1 cellular context compared by ENCODE assay signal in the genomic region with DNA sequence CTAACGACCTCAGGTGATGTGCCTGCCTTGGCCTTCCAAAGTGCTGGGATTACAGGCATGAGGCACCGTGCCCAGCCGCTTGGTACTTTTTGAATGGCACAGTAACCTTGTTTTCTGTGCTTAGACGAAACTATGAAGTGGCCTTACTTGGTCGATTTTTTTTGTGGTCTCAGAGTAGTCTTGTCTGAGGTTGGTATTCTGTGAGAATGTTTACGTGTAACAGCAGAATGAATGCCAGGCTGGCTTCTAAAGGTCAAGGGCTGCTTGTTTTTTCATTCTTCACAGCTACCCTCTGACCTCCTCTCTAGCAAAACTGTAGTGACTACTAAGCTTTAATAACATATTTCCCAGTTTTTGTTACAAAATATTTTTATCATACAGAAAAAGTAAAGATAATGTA.
TF ChIP-seq lines count a peak whose summit lies in the region.

No MANE protein-coding gene starts in this region.

TF ChIP-seq in HepG2, 621 proteins besides CTCF, POLR2A, EP300 and RAD21 (continued from another document):
- 0 out of 2 replicates have a peak, but pooled peaks have one; percentile 31 for TF ChIP-seq PPARG (CRISPR knock-in tag; conservative IDR thresholded peaks at IDR 0.05)
- TF ChIP-seq, protein P1, sequence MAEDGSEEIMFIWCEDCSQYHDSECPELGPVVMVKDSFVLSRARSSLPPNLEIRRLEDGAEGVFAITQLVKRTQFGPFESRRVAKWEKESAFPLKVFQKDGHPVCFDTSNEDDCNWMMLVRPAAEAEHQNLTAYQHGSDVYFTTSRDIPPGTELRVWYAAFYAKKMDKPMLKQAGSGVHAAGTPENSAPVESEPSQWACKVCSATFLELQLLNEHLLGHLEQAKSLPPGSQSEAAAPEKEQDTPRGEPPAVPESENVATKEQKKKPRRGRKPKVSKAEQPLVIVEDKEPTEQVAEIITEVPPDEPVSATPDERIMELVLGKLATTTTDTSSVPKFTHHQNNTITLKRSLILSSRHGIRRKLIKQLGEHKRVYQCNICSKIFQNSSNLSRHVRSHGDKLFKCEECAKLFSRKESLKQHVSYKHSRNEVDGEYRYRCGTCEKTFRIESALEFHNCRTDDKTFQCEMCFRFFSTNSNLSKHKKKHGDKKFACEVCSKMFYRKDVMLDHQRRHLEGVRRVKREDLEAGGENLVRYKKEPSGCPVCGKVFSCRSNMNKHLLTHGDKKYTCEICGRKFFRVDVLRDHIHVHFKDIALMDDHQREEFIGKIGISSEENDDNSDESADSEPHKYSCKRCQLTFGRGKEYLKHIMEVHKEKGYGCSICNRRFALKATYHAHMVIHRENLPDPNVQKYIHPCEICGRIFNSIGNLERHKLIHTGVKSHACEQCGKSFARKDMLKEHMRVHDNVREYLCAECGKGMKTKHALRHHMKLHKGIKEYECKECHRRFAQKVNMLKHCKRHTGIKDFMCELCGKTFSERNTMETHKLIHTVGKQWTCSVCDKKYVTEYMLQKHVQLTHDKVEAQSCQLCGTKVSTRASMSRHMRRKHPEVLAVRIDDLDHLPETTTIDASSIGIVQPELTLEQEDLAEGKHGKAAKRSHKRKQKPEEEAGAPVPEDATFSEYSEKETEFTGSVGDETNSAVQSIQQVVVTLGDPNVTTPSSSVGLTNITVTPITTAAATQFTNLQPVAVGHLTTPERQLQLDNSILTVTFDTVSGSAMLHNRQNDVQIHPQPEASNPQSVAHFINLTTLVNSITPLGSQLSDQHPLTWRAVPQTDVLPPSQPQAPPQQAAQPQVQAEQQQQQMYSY (CRISPR knock-in tag; IDR thresholded peaks at IDR 0.05), result no peak
- TF ChIP-seq POGZ (CRISPR knock-in tag; IDR thresholded peaks at IDR 0.05), result peak; percentile 55; the same call in 1 of the 2 replicates
- TF ChIP-seq MYNN (CRISPR knock-in tag; IDR thresholded peaks at IDR 0.05; ENCODE audit: low read depth), result no peak
- TF ChIP-seq SPEN (CRISPR knock-in tag; IDR thresholded peaks at IDR 0.05; ENCODE audit: low read depth), result no peak
- no peak for TF ChIP-seq ZNF713 (CRISPR knock-in tag; IDR thresholded peaks at IDR 0.05)
- no peak for TF ChIP-seq PHF21A (CRISPR knock-in tag; IDR thresholded peaks at IDR 0.05)
- TF ChIP-seq NCOA2 (CRISPR knock-in tag; IDR thresholded peaks at IDR 0.05), result 0 out of 2 replicates have a peak, but pooled peaks have one; percentile 10
- no peak for TF ChIP-seq SRSF1 (optimal IDR thresholded peaks at IDR 0.05; ENCODE audit: low read depth, low read length)
- TF ChIP-seq, protein P2, sequence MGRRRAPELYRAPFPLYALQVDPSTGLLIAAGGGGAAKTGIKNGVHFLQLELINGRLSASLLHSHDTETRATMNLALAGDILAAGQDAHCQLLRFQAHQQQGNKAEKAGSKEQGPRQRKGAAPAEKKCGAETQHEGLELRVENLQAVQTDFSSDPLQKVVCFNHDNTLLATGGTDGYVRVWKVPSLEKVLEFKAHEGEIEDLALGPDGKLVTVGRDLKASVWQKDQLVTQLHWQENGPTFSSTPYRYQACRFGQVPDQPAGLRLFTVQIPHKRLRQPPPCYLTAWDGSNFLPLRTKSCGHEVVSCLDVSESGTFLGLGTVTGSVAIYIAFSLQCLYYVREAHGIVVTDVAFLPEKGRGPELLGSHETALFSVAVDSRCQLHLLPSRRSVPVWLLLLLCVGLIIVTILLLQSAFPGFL (CRISPR knock-in tag; IDR thresholded peaks at IDR 0.05), result no peak
- no peak for TF ChIP-seq MBD4 (IDR thresholded peaks at IDR 0.05; ENCODE audit: borderline replicate concordance, low read length)
- no peak for TF ChIP-seq SAP130 (CRISPR knock-in tag; IDR thresholded peaks at IDR 0.05; ENCODE audit: low read depth)
- TF ChIP-seq, protein P3, sequence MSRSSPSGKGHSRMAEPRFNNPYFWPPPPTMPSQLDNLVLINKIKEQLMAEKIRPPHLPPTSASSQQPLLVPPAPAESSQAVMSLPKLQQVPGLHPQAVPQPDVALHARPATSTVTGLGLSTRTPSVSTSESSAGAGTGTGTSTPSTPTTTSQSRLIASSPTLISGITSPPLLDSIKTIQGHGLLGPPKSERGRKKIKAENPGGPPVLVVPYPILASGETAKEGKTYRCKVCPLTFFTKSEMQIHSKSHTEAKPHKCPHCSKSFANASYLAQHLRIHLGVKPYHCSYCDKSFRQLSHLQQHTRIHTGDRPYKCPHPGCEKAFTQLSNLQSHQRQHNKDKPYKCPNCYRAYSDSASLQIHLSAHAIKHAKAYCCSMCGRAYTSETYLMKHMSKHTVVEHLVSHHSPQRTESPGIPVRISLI (CRISPR knock-in tag; IDR thresholded peaks at IDR 0.05; ENCODE audit: borderline replicate concordance), result peak; percentile 77
- TF ChIP-seq HNF4A (CRISPR knock-in tag; IDR thresholded peaks at IDR 0.05), result peak; percentile 36
- TF ChIP-seq, protein P4, sequence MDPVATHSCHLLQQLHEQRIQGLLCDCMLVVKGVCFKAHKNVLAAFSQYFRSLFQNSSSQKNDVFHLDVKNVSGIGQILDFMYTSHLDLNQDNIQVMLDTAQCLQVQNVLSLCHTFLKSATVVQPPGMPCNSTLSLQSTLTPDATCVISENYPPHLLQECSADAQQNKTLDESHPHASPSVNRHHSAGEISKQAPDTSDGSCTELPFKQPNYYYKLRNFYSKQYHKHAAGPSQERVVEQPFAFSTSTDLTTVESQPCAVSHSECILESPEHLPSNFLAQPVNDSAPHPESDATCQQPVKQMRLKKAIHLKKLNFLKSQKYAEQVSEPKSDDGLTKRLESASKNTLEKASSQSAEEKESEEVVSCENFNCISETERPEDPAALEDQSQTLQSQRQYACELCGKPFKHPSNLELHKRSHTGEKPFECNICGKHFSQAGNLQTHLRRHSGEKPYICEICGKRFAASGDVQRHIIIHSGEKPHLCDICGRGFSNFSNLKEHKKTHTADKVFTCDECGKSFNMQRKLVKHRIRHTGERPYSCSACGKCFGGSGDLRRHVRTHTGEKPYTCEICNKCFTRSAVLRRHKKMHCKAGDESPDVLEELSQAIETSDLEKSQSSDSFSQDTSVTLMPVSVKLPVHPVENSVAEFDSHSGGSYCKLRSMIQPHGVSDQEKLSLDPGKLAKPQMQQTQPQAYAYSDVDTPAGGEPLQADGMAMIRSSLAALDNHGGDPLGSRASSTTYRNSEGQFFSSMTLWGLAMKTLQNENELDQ (CRISPR knock-in tag; IDR thresholded peaks at IDR 0.05; ENCODE audit: borderline replicate concordance), result no peak
- no peak for TF ChIP-seq KDM1A (CRISPR knock-in tag; IDR thresholded peaks at IDR 0.05)
- TF ChIP-seq ZNF570 (CRISPR knock-in tag; IDR thresholded peaks at IDR 0.05; ENCODE audit: borderline replicate concordance), result no peak
- TF ChIP-seq NR2F6 (IDR thresholded peaks at IDR 0.05), result peak; percentile 83
- TF ChIP-seq NR2F6 (CRISPR knock-in tag; IDR thresholded peaks at IDR 0.05), result peak; percentile 91
- peak; percentile 84 for TF ChIP-seq TEAD3 (CRISPR knock-in tag; optimal IDR thresholded peaks at IDR 0.05; ENCODE audit: borderline replicate concordance)
- TF ChIP-seq, protein P5, sequence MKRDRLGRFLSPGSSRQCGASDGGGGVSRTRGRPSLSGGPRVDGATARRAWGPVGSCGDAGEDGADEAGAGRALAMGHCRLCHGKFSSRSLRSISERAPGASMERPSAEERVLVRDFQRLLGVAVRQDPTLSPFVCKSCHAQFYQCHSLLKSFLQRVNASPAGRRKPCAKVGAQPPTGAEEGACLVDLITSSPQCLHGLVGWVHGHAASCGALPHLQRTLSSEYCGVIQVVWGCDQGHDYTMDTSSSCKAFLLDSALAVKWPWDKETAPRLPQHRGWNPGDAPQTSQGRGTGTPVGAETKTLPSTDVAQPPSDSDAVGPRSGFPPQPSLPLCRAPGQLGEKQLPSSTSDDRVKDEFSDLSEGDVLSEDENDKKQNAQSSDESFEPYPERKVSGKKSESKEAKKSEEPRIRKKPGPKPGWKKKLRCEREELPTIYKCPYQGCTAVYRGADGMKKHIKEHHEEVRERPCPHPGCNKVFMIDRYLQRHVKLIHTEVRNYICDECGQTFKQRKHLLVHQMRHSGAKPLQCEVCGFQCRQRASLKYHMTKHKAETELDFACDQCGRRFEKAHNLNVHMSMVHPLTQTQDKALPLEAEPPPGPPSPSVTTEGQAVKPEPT (CRISPR knock-in tag; IDR thresholded peaks at IDR 0.05; ENCODE audit: low read depth), result no peak
- TF ChIP-seq ZNF24 (IDR thresholded peaks at IDR 0.05), result peak; percentile 43; the same call in 1 of the 2 replicates
- TF ChIP-seq BCL6 (CRISPR knock-in tag; IDR thresholded peaks at IDR 0.05), result peak; percentile 68
- TF ChIP-seq MXD4 (CRISPR knock-in tag; IDR thresholded peaks at IDR 0.05), result no peak
- TF ChIP-seq GATAD2A (CRISPR knock-in tag; IDR thresholded peaks at IDR 0.05), result peak; percentile 25; the same call in 1 of the 2 replicates
- no peak for TF ChIP-seq ZNF326 (CRISPR knock-in tag; IDR thresholded peaks at IDR 0.05; ENCODE audit: borderline replicate concordance)
TF ChIP-seq in HepG2: peak in this region for 27.
